17 cellular contexts compared by ENCODE assay signal in the genomic region with DNA sequence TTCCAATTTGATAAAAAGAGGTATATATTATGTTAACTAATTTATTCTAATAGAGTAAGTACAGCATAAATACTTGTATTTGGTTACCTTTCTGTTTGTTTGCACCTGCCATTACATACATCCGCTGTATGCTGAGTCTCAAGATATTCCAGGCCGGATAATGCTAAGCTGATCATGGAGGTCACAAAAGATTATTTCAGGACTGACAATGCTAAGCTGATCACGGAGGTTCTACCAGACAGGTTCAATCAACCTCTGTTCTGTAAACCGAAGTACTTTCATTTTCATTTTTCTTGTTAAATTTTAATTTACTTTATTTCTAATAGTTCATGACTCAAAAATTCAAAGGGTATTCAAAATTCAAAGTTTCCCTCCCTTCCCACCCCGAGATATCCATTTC.
DNase-seq lines count a peak whose midpoint lies in the region; ATAC-seq and TF ChIP-seq lines count a peak whose summit lies in the region.
"Had no signal": no experiment of that assay in that cellular context is flagged by ENCODE, and none has a peak within 500 bp of the region (broad histone marks: within the 10 kb centered on the region; RNA-seq: fewer than 3 reads in every experiment).

No MANE protein-coding gene starts in this region.

- no peak for DNase-seq in stimulated activated naive CD8-positive, alpha-beta T cell treated with anti-CD3 and anti-CD28 coated beads, Interleukin-15, Interleukin-2, amounts not matched to agents 100 U/mL and 50 U/mL, for 24 hours
- no peak for DNase-seq in effector memory CD4-positive, alpha-beta T cell
- DNase-seq in NCI-H526 treated with DMSO at 0.1 percent for 48 hours (lab: John Stamatoyannopoulos, UW) (no peak), globus pallidus (ENCODE audit: low spot score) (no peak), tibial artery (no peak)
- DNase-seq: DMS 273 treated with DMSO at 0.1 percent for 48 hours; foreskin keratinocyte; HCEC 1CT; NCI-H1417; stimulated activated CD4-positive, alpha-beta T cell treated with anti-CD3 and anti-CD28 coated beads, Interleukin-2, amount 100 ng/mL, for 48 hours; stimulated activated CD8-positive, alpha-beta memory T cell treated with anti-CD3 and anti-CD28 coated beads, Interleukin-4, amount 100 ng/mL, for 48 hours; upper lobe of left lung had no signal

- peaks cover 3% of the 10 kb centered on the region for H3K4me1 ChIP-seq in effector memory CD4-positive, alpha-beta T cell (ENCODE audit: control insufficient read depth, insufficient read depth, low read length, poor library complexity, severe bottlenecking)
- H3K4me1 ChIP-seq in tibial artery = peaks cover 0 to 37% (median 7%) of the 10 kb centered on the region in 4 donors

- H3K27me3 Mint-ChIP-seq in stimulated activated naive CD8-positive, alpha-beta T cell treated with anti-CD3 and anti-CD28 coated beads, Interleukin-15, Interleukin-2, amounts not matched to agents 100 ng/mL and 50 ng/mL, for 24 hours = no peaks in the 10 kb centered on the region
- H3K27me3 Mint-ChIP-seq in stimulated activated memory B cell treated with anti-CD40 and anti-IgM and Interleukin-4, amounts not matched to agents 10 μg/mL and 1 μg/mL and 100 μg/mL, for 72 hours = no peaks in the 10 kb centered on the region

- no peaks in the 10 kb centered on the region for H3K9me3 ChIP-seq in effector memory CD4-positive, alpha-beta T cell (ENCODE audit: control insufficient read depth, low read length)
- no peaks in the 10 kb centered on the region for H3K9me3 ChIP-seq in tibial artery
- H3K9me3 ChIP-seq: SJSA1, upper lobe of left lung had no signal

- no peak for ATAC-seq in stimulated activated naive CD8-positive, alpha-beta T cell treated with anti-CD3 and anti-CD28 coated beads, Interleukin-15, Interleukin-2, amounts not matched to agents 100 U/mL and 50 U/mL, for 24 hours
- peak; percentile 51 for ATAC-seq in HG02885 (IDR thresholded peaks at IDR 0.05; ENCODE audit: poor library complexity, unreplicated experiment)
- ATAC-seq in stimulated activated memory B cell treated with anti-CD40 and anti-IgM and Interleukin-4, amounts not matched to agents 10 μg/mL and 1 μg/mL and 100 μg/mL, for 72 hours = no peak
- ATAC-seq: foreskin keratinocyte, sciatic nerve had no signal

- H3K4me3 Mint-ChIP-seq in stimulated activated naive CD8-positive, alpha-beta T cell treated with anti-CD3 and anti-CD28 coated beads, Interleukin-15, Interleukin-2, amounts not matched to agents 100 ng/mL and 50 ng/mL, for 24 hours = peak overlapping the region; percentile 23
- no peak overlapping the region for H3K4me3 Mint-ChIP-seq in stimulated activated memory B cell treated with anti-CD40 and anti-IgM and Interleukin-4, amounts not matched to agents 10 μg/mL and 1 μg/mL and 100 μg/mL, for 72 hours

- no peak for TF ChIP-seq CTCF in tibial artery (IDR thresholded peaks at IDR 0.05)

- H3K36me3 ChIP-seq in effector memory CD4-positive, alpha-beta T cell (ENCODE audit: control insufficient read depth, insufficient read depth, low read length) = peaks cover 14% of the 10 kb centered on the region
- no peaks in the 10 kb centered on the region for H3K36me3 ChIP-seq in tibial artery

- H3K4me1 Mint-ChIP-seq in stimulated activated naive CD8-positive, alpha-beta T cell treated with anti-CD3 and anti-CD28 coated beads, Interleukin-15, Interleukin-2, amounts not matched to agents 100 ng/mL and 50 ng/mL, for 24 hours (ENCODE audit: low read depth) = peaks cover 60% of the 10 kb centered on the region
- H3K4me1 Mint-ChIP-seq in stimulated activated memory B cell treated with anti-CD40 and anti-IgM and Interleukin-4, amounts not matched to agents 10 μg/mL and 1 μg/mL and 100 μg/mL, for 72 hours = peaks cover 41% of the 10 kb centered on the region

- intact Hi-C loops in tibial artery (cut with DNase I; ENCODE audit: low total_unique reads) = no loop called here

- H3K9me3 Mint-ChIP-seq in stimulated activated naive CD8-positive, alpha-beta T cell treated with anti-CD3 and anti-CD28 coated beads, Interleukin-15, Interleukin-2, amounts not matched to agents 100 ng/mL and 50 ng/mL, for 24 hours = no peaks in the 10 kb centered on the region
- no peaks in the 10 kb centered on the region for H3K9me3 Mint-ChIP-seq in stimulated activated memory B cell treated with anti-CD40 and anti-IgM and Interleukin-4, amounts not matched to agents 10 μg/mL and 1 μg/mL and 100 μg/mL, for 72 hours

- peak overlapping the region; percentile 4 for H3K27ac ChIP-seq in effector memory CD4-positive, alpha-beta T cell (ENCODE audit: insufficient read depth, low read length, poor library complexity, severe bottlenecking)
- H3K27ac ChIP-seq in tibial artery = no peak overlapping the region
- H3K27ac ChIP-seq: foreskin keratinocyte, SJSA1, upper lobe of left lung had no signal

- H3K27ac Mint-ChIP-seq in stimulated activated naive CD8-positive, alpha-beta T cell treated with anti-CD3 and anti-CD28 coated beads, Interleukin-15, Interleukin-2, amounts not matched to agents 100 ng/mL and 50 ng/mL, for 24 hours = no peak overlapping the region
- no peak overlapping the region for H3K27ac Mint-ChIP-seq in stimulated activated memory B cell treated with anti-CD40 and anti-IgM and Interleukin-4, amounts not matched to agents 10 μg/mL and 1 μg/mL and 100 μg/mL, for 72 hours

- H3K27me3 ChIP-seq in effector memory CD4-positive, alpha-beta T cell (replicated peaks; ENCODE audit: control insufficient read depth, insufficient read depth, low read length, poor library complexity, severe bottlenecking) = no peaks in the 10 kb centered on the region
- H3K27me3 ChIP-seq in tibial artery = no peaks in the 10 kb centered on the region
- H3K27me3 ChIP-seq: foreskin keratinocyte, SJSA1, upper lobe of left lung had no signal

- H3K36me3 Mint-ChIP-seq in stimulated activated naive CD8-positive, alpha-beta T cell treated with anti-CD3 and anti-CD28 coated beads, Interleukin-15, Interleukin-2, amounts not matched to agents 100 ng/mL and 50 ng/mL, for 24 hours (ENCODE audit: low read depth) = peaks cover 28% of the 10 kb centered on the region
- peaks cover 22% of the 10 kb centered on the region for H3K36me3 Mint-ChIP-seq in stimulated activated memory B cell treated with anti-CD40 and anti-IgM and Interleukin-4, amounts not matched to agents 10 μg/mL and 1 μg/mL and 100 μg/mL, for 72 hours

- H3K4me3 ChIP-seq in effector memory CD4-positive, alpha-beta T cell (ENCODE audit: insufficient read depth, low read depth, low read length, poor library complexity, severe bottlenecking) = peak overlapping the region; percentile 31
- H3K4me3 ChIP-seq in tibial artery = no peak overlapping the region
- H3K4me3 ChIP-seq: SJSA1, upper lobe of left lung had no signal
